17 cellular contexts compared by ENCODE assay signal in genomic region chr18:76489081-76489480, GRCh38. TPM values are rescaled to one million over a fixed set of nuclear protein-coding genes. Genes with fewer than 3 reads are reported as not detected.
DNase-seq lines count a peak whose midpoint lies in the region; ATAC-seq, FAIRE-seq and TF ChIP-seq lines count a peak whose summit lies in the region.
"Had no signal": no experiment of that assay in that cellular context is flagged by ENCODE, and none has a peak within 500 bp of the region (broad histone marks: within the 10 kb centered on the region; RNA-seq: fewer than 3 reads in every experiment).

No MANE protein-coding gene starts in this region.

- H3K27me3 ChIP-seq in GM23248 (replicated peaks; ENCODE audit: insufficient read depth) (no peaks in the 10 kb centered on the region), keratinocyte (ENCODE audit: control insufficient read depth, extremely low read depth, insufficient read depth, low read length) (no peaks in the 10 kb centered on the region)

- peaks cover 43% of the 10 kb centered on the region for H3K4me1 ChIP-seq in GM23248 (ENCODE audit: insufficient read depth)
- peaks cover 27% of the 10 kb centered on the region for H3K4me1 ChIP-seq in keratinocyte (ENCODE audit: control insufficient read depth, extremely low read depth, insufficient read depth, low read length)

- in situ Hi-C loops in GM23248 (cut with MboI): no loop called here

- H3K27me3 Mint-ChIP-seq in WTC11 (ENCODE audit: low read depth): peaks cover 46% of the 10 kb centered on the region

- ATAC-seq in WTC11: no peak
- ATAC-seq in GM18520 (IDR thresholded peaks at IDR 0.05; ENCODE audit: unreplicated experiment): no peak
- ATAC-seq: activated T-cell treated with anti-CD3 and anti-CD28 coated beads, Interleukin-2, amount 50 U/mL, for 4 hours had no signal

- POLR2A ChIA-PET in WTC11 (lab: Charles Lee): no interaction called here

- no peaks in the 10 kb centered on the region for H3K36me3 Mint-ChIP-seq in WTC11

- H3K27ac ChIP-seq in GM23248 (peak overlapping the region; percentile 6), keratinocyte (ENCODE audit: control insufficient read depth, insufficient read depth, low read length) (peak overlapping the region; percentile 36)
- H3K27ac ChIP-seq: C4-2B had no signal

- TF ChIP-seq CTCF in WTC11 (IDR thresholded peaks at IDR 0.05) (no peak), keratinocyte (optimal IDR thresholded peaks at IDR 0.05 in 1 of 3, IDR thresholded peaks at IDR 0.05 in 1 of 3, conservative IDR thresholded peaks at IDR 0.05 in 1 of 3; ENCODE audit: extremely low read depth in 1 of 3, insufficient read depth in 2 of 3, low read length in 3 of 3) (no peak)

- no peaks in the 10 kb centered on the region for H3K9me3 ChIP-seq in GM23248 (ENCODE audit: low read depth)
- H3K9me3 ChIP-seq in keratinocyte (ENCODE audit: control insufficient read depth, low read depth, low read length): no peaks in the 10 kb centered on the region

- peak overlapping the region; percentile 82 for H3K9ac ChIP-seq in GM23248
- peak overlapping the region; percentile 25 for H3K9ac ChIP-seq in keratinocyte (ENCODE audit: control insufficient read depth, extremely low read depth, insufficient read depth, low read length)

- 55 to 65% methylated on average over 4 of the region's 4 CpGs for WGBS in GM23248 (ENCODE audit: low coverage in 1 of 2, low lambda C conversion rate in 2 of 2, missing lambda C conversion rate in 2 of 2), 2 experiments

- H2AFZ ChIP-seq in GM23248: no peak overlapping the region
- no peak overlapping the region for H2AFZ ChIP-seq in keratinocyte (ENCODE audit: control insufficient read depth, low read length)

- H3K4me2 ChIP-seq in GM23248 (ENCODE audit: unreplicated experiment): peak overlapping the region; percentile 85
- H3K4me2 ChIP-seq in keratinocyte (ENCODE audit: control insufficient read depth, extremely low read depth, insufficient read depth, low read depth, low read length): peak overlapping the region; percentile 87

- H3K79me2 ChIP-seq in GM23248 (ENCODE audit: insufficient read depth): peaks cover 75% of the 10 kb centered on the region
- peaks cover 74% of the 10 kb centered on the region for H3K79me2 ChIP-seq in keratinocyte (ENCODE audit: control insufficient read depth, insufficient read depth, low read length)

- 0 out of 2 replicates have a peak, but pooled peaks cover 4% of the 10 kb centered on the region for H4K20me1 ChIP-seq in GM23248 (ENCODE audit: insufficient read depth)
- peaks cover 9% of the 10 kb centered on the region for H4K20me1 ChIP-seq in keratinocyte (ENCODE audit: control insufficient read depth, extremely low read depth, insufficient read depth, low read length)

- DNase-seq in GM23248: no peak
- DNase-seq in WTC11 (ENCODE audit: low spot score): no peak
- no peak for DNase-seq in keratinocyte (ENCODE audit: low read depth, low spot score)
- peak; percentile 32 for DNase-seq in superior temporal gyrus (ENCODE audit: extremely low spot score)
- DNase-seq in NCI-H69 (lab: John Stamatoyannopoulos, UW): no peak
- no peak for DNase-seq in globus pallidus (ENCODE audit: low spot score)
- DNase-seq: activated CD4-positive, alpha-beta T cell treated with anti-CD3 and anti-CD28 coated beads, Interleukin-2, amount 10 ng/mL, durations not matched to agents 7 days and 5 days; activated T-cell treated with anti-CD3 and anti-CD28 coated beads, Interleukin-2, amount 50 U/mL, for 4 hours; erythroblast; Kasumi-1; NCI-H1694 treated with DMSO at 0.1 percent for 48 hours; NCI-H748 treated with DMSO at 0.1 percent for 48 hours; stimulated activated CD4-positive, alpha-beta T cell treated with anti-CD3 and anti-CD28 coated beads, Interleukin-1b, Interleukin-23, amount 100 ng/mL, for 48 hours; trophoblast cell had no signal

- no peaks in the 10 kb centered on the region for H3K9me3 Mint-ChIP-seq in WTC11
- H3K9me3 Mint-ChIP-seq: activated CD4-positive, alpha-beta T cell treated with anti-CD3 and anti-CD28 coated beads, Interleukin-2, amount 10 ng/mL, durations not matched to agents 7 days and 5 days; activated T-cell treated with anti-CD3 and anti-CD28 coated beads, Interleukin-2, amount 50 U/mL, for 4 hours had no signal

- H3K36me3 ChIP-seq in GM23248 (ENCODE audit: low read depth) (no peaks in the 10 kb centered on the region), keratinocyte (ENCODE audit: control insufficient read depth in 2 of 2, extremely low read depth in 1 of 2, insufficient read depth in 2 of 2, low read length in 2 of 2) (peaks cover 0 to 2% of the 10 kb centered on the region in 2 experiments)

- H3K27ac Mint-ChIP-seq in WTC11: no peak overlapping the region
- H3K27ac Mint-ChIP-seq: activated CD4-positive, alpha-beta T cell treated with anti-CD3 and anti-CD28 coated beads, Interleukin-2, amount 10 ng/mL, durations not matched to agents 7 days and 5 days had no signal

- peaks cover 70% of the 10 kb centered on the region for H3K4me1 Mint-ChIP-seq in WTC11

- dilution Hi-C loops in keratinocyte (cut with MboI; ENCODE audit: extremely low pct_ligation_motif_present, low sequenced_read_pairs): no loop called here

- no peaks in the 10 kb centered on the region for H3K9me2 ChIP-seq in GM23248 (ENCODE audit: insufficient read depth)

- no peaks in the 10 kb centered on the region for H3K9me1 ChIP-seq in keratinocyte (ENCODE audit: control insufficient read depth, extremely low read depth, insufficient read depth, low read length)

- CTCF ChIA-PET in WTC11 (lab: Charles Lee): interaction anchor here (0.6 kb wide), 1 partner anchor 8 kb away, joined by 4 read pairs; no protein-coding TSS in a partner anchor

- peaks cover 28% of the 10 kb centered on the region for H3F3A ChIP-seq in GM23248 (ENCODE audit: insufficient read depth)

- H3K4me3 ChIP-seq in GM23248: peak overlapping the region; percentile 30
- peak overlapping the region in 2 of 3 experiments; percentile 0 to 59 for H3K4me3 ChIP-seq in keratinocyte (ENCODE audit: control insufficient read depth in 2 of 3, extremely low read depth in 1 of 3, insufficient read depth in 2 of 3, low read depth in 1 of 3, low read length in 3 of 3)

- no peak for FAIRE-seq in keratinocyte (lab: Jason Lieb, UNC)
- FAIRE-seq: H1 had no signal

- peak overlapping the region; percentile 90 for H3K4me3 Mint-ChIP-seq in WTC11
- H3K4me3 Mint-ChIP-seq: activated CD4-positive, alpha-beta T cell treated with anti-CD3 and anti-CD28 coated beads, Interleukin-2, amount 10 ng/mL, durations not matched to agents 7 days and 5 days; activated T-cell treated with anti-CD3 and anti-CD28 coated beads, Interleukin-2, amount 50 U/mL, for 4 hours had no signal

TF ChIP-seq in WTC11, 78 proteins besides CTCF, POLR2A, EP300 and RAD21 (continues in another document):
- TF ChIP-seq KAT7 (CRISPR knock-in tag; IDR thresholded peaks at IDR 0.05; ENCODE audit: borderline replicate concordance) (no peak), FOXJ3 (CRISPR knock-in tag; IDR thresholded peaks at IDR 0.05; ENCODE audit: borderline replicate concordance) (no peak), CBFB (CRISPR knock-in tag; IDR thresholded peaks at IDR 0.05; ENCODE audit: low read depth) (no peak), ZNF219 (CRISPR knock-in tag; IDR thresholded peaks at IDR 0.05; ENCODE audit: borderline replicate concordance) (no peak), ZNF416 (CRISPR knock-in tag; IDR thresholded peaks at IDR 0.05) (no peak), CREB1 (CRISPR knock-in tag; IDR thresholded peaks at IDR 0.05) (no peak), RORB (CRISPR knock-in tag; IDR thresholded peaks at IDR 0.05) (no peak), ZNF423 (CRISPR knock-in tag; IDR thresholded peaks at IDR 0.05) (no peak), NFE2L1 (CRISPR knock-in tag; IDR thresholded peaks at IDR 0.05) (no peak)
- TF ChIP-seq, protein P1, sequence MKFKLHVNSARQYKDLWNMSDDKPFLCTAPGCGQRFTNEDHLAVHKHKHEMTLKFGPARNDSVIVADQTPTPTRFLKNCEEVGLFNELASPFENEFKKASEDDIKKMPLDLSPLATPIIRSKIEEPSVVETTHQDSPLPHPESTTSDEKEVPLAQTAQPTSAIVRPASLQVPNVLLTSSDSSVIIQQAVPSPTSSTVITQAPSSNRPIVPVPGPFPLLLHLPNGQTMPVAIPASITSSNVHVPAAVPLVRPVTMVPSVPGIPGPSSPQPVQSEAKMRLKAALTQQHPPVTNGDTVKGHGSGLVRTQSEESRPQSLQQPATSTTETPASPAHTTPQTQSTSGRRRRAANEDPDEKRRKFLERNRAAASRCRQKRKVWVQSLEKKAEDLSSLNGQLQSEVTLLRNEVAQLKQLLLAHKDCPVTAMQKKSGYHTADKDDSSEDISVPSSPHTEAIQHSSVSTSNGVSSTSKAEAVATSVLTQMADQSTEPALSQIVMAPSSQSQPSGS (CRISPR knock-in tag; IDR thresholded peaks at IDR 0.05; ENCODE audit: borderline replicate concordance, low read depth): no peak
- TF ChIP-seq, protein P2, sequence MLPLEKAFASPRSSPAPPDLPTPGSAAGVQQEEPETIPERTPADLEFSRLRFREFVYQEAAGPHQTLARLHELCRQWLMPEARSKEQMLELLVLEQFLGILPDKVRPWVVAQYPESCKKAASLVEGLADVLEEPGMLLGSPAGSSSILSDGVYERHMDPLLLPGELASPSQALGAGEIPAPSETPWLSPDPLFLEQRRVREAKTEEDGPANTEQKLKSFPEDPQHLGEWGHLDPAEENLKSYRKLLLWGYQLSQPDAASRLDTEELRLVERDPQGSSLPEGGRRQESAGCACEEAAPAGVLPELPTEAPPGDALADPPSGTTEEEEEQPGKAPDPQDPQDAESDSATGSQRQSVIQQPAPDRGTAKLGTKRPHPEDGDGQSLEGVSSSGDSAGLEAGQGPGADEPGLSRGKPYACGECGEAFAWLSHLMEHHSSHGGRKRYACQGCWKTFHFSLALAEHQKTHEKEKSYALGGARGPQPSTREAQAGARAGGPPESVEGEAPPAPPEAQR (CRISPR knock-in tag; IDR thresholded peaks at IDR 0.05): no peak
- TF ChIP-seq, protein P3, sequence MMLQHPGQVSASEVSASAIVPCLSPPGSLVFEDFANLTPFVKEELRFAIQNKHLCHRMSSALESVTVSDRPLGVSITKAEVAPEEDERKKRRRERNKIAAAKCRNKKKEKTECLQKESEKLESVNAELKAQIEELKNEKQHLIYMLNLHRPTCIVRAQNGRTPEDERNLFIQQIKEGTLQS (CRISPR knock-in tag; conservative IDR thresholded peaks at IDR 0.05): no peak

RNA-seq across cellular contexts. Expression of gene ZNF516, which starts 6.0 kb away (rescaled TPM):
- total RNA-seq in GM23248 (2014; rRNA removed; shearing (Covaris generic)): 18.0 and 29.4 TPM in 2 replicates
- 16.1 and 17.8 TPM in 2 replicates for polyA plus RNA-seq in GM23248 (2016; fragmentation: Nextera tagmentation; extraction: Ambion mirVana)
- 47.3 to 58.6 TPM (median 50.1 TPM) in 3 replicates for total RNA-seq in WTC11 (2021)
- 7.4 to 9.3 TPM (median 9.2 TPM) in 3 replicates for polyA plus RNA-seq in keratinocyte
- 5.9 TPM for polyA plus RNA-seq in keratinocyte (2011; ENCODE audit: low read depth)
- polyA plus RNA-seq in keratinocyte (2011; cell fraction: cytosol; rRNA removed): 5.2 and 5.6 TPM in 2 replicates
- 27.0 and 30.5 TPM in 2 replicates for polyA plus RNA-seq in keratinocyte (2011; cell fraction: nucleus; rRNA removed)
- polyA plus RNA-seq in keratinocyte (2012; ENCODE audit: low replicate concordance): 14.0 and 14.2 TPM in 2 replicates
- polyA minus RNA-seq in keratinocyte: 11.8 to 25.9 TPM (median 20.6 TPM) in 3 replicates
- 16.7 TPM for polyA minus RNA-seq in keratinocyte (2011; cell fraction: cytosol; rRNA and poly(A)+ RNA removed)
- polyA minus RNA-seq in keratinocyte (2011; cell fraction: nucleus; rRNA and poly(A)+ RNA removed): 30.6 and 40.4 TPM in 2 replicates
